In genomic region chr9:117491491-117491890, GRCh38 we compare ENCODE assay signal across 1 cellular context.
TF ChIP-seq lines count a peak whose summit lies in the region.

No MANE protein-coding gene starts in this region.

TF ChIP-seq in HepG2, 621 proteins besides CTCF, POLR2A, EP300 and RAD21 (continued from another document and continues in another):
- TF ChIP-seq IKZF5 (CRISPR knock-in tag; IDR thresholded peaks at IDR 0.05) (peak; percentile 40; the same call in 1 of the 2 replicates), TSC22D2 (CRISPR knock-in tag; IDR thresholded peaks at IDR 0.05; ENCODE audit: borderline replicate concordance) (no peak), CREBL2 (CRISPR knock-in tag; IDR thresholded peaks at IDR 0.05; ENCODE audit: borderline replicate concordance) (no peak), SALL1 (CRISPR knock-in tag; IDR thresholded peaks at IDR 0.05) (peak; percentile 92), FOXA3 (CRISPR knock-in tag; IDR thresholded peaks at IDR 0.05) (peak; percentile 96), SOX6 (IDR thresholded peaks at IDR 0.05) (no peak), SOX6 (CRISPR knock-in tag; IDR thresholded peaks at IDR 0.05) (peak; percentile 99), ZNF275 (CRISPR knock-in tag; IDR thresholded peaks at IDR 0.05; ENCODE audit: borderline replicate concordance) (no peak), IRF2 (CRISPR knock-in tag; IDR thresholded peaks at IDR 0.05) (0 out of 2 replicates have a peak, but pooled peaks have one; percentile 45), RERE (CRISPR knock-in tag; IDR thresholded peaks at IDR 0.05; ENCODE audit: low read depth) (peak; percentile 75; the same call in 1 of the 2 replicates), THRA (CRISPR knock-in tag; IDR thresholded peaks at IDR 0.05; ENCODE audit: borderline replicate concordance) (peak; percentile 71; the same call in 1 of the 2 replicates), NFE2 (CRISPR knock-in tag; IDR thresholded peaks at IDR 0.05) (no peak), FOXA1 (IDR thresholded peaks at IDR 0.05) (0 out of 2 replicates have a peak, but pooled peaks have one; percentile 31), FOXA1 (CRISPR knock-in tag; IDR thresholded peaks at IDR 0.05) (peak; percentile 93), REPIN1 (CRISPR knock-in tag; IDR thresholded peaks at IDR 0.05; ENCODE audit: borderline replicate concordance, low read depth) (0 out of 2 replicates have a peak, but pooled peaks have one; percentile 50), MLLT10 (CRISPR knock-in tag; IDR thresholded peaks at IDR 0.05) (no peak), ARHGAP35 (CRISPR knock-in tag; IDR thresholded peaks at IDR 0.05; ENCODE audit: borderline replicate concordance) (no peak), HDAC2 (CRISPR knock-in tag; IDR thresholded peaks at IDR 0.05) (peak; percentile 81), MIXL1 (CRISPR knock-in tag; IDR thresholded peaks at IDR 0.05) (peak; percentile 95), AHDC1 (CRISPR knock-in tag; IDR thresholded peaks at IDR 0.05; ENCODE audit: borderline replicate concordance) (peak; percentile 99), PAXIP1 (CRISPR knock-in tag; conservative IDR thresholded peaks at IDR 0.05) (peak; percentile 96), SATB2 (CRISPR knock-in tag; IDR thresholded peaks at IDR 0.05) (no peak), ZNF816 (CRISPR knock-in tag; IDR thresholded peaks at IDR 0.05; ENCODE audit: borderline replicate concordance) (peak; percentile 46; the same call in 1 of the 2 replicates), GTF2F1 (IDR thresholded peaks at IDR 0.05; ENCODE audit: low read length) (no peak), ARID5B (CRISPR knock-in tag; IDR thresholded peaks at IDR 0.05) (peak; percentile 95), NONO (IDR thresholded peaks at IDR 0.05) (no peak), NONO (CRISPR knock-in tag; conservative IDR thresholded peaks at IDR 0.05) (peak; percentile 56; the same call in 1 of the 2 replicates), HCFC1 (IDR thresholded peaks at IDR 0.05; ENCODE audit: low read depth, low read length) (no peak), ZNF543 (CRISPR knock-in tag; IDR thresholded peaks at IDR 0.05) (0 out of 2 replicates have a peak, but pooled peaks have one; percentile 53), ZNF276 (CRISPR knock-in tag; IDR thresholded peaks at IDR 0.05; ENCODE audit: low read depth) (no peak), HMG20A (CRISPR knock-in tag; IDR thresholded peaks at IDR 0.05; ENCODE audit: borderline replicate concordance) (peak; percentile 90)
